8 cellular contexts compared by ENCODE assay signal in the genomic region with DNA sequence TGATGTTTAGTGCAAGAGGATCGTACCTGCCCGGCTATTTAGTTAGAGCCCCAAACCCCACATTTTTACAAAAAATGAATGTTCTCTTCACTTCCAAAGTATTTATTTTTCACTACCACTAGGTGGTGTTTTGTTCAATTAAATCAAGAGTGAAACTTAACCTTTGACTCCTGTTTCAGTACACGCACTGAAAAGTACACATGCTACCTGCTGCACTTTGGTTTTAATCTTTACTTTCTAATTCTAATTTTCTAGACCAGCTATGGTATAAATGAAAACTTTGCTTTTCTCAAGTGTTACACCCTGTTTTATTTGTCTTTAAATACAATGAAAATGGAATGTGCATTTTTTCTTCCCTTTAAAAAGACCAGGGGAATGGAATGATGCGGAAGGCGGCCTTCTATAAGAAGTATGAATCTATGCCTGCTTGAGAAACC. TPM values are rescaled to one million over a fixed set of nuclear protein-coding genes. Genes with fewer than 3 reads are reported as not detected.
DNase-seq lines count a peak whose midpoint lies in the region; ATAC-seq and TF ChIP-seq lines count a peak whose summit lies in the region.

No MANE protein-coding gene starts in this region.

- TF ChIP-seq CTCF in Caco-2 (IDR thresholded peaks at IDR 0.05; ENCODE audit: insufficient read depth in 1 of 2, low read depth in 1 of 2, low read length in 1 of 2, severe bottlenecking in 1 of 2, unreplicated experiment in 1 of 2) (peak; percentile 34 to 55), breast epithelium (IDR thresholded peaks at IDR 0.05) (peak; percentile 5 to 49 (median 37))

- POLR2A ChIA-PET in Caco-2 (lab: Charles Lee), result no interaction called here

- H3K27me3 Mint-ChIP-seq in Caco-2 (ENCODE audit: insufficient read depth, unreplicated experiment), result no peaks in the 10 kb centered on the region

- no peaks in the 10 kb centered on the region for H3K36me3 ChIP-seq in Caco-2 (ENCODE audit: control insufficient read depth, insufficient read depth, low read length)
- H3K36me3 ChIP-seq in breast epithelium, result no peaks in the 10 kb centered on the region

- no peaks in the 10 kb centered on the region for H3K9me3 Mint-ChIP-seq in Caco-2 (ENCODE audit: unreplicated experiment)

- no peaks in the 10 kb centered on the region for H3K9me3 ChIP-seq in Caco-2
- no peaks in the 10 kb centered on the region for H3K9me3 ChIP-seq in breast epithelium

- no peak overlapping the region for H3K27ac ChIP-seq in breast epithelium

- CTCF ChIA-PET in Caco-2 (lab: Charles Lee), result no interaction called here

- intact Hi-C loops in Caco-2 (cut with micrococcal nuclease; ENCODE audit: unreplicated experiment) (loop anchor here (1.0 to 10.0 kb wide), 2 partner anchors 151 to 1058 kb away; a partner anchor contains a TSS), breast epithelium (cut with DNase I; ENCODE audit: low total_unique reads) (no loop called here)

- no peaks in the 10 kb centered on the region for H3K36me3 Mint-ChIP-seq in Caco-2 (ENCODE audit: insufficient read depth, unreplicated experiment)

- no TSS peak for BruUV-seq in Caco-2 (replicated peaks; lab: Mats Ljungman, UMichigan)

- H3K4me3 ChIP-seq in Caco-2 (ENCODE audit: low read depth, low read length) (no peak overlapping the region), breast epithelium (no peak overlapping the region)

- no peak for DNase-seq in Caco-2
- DNase-seq in NCI-H748 (lab: John Stamatoyannopoulos, UW; ENCODE audit: unreplicated experiment), result peak; percentile 48
- DNase-seq in breast epithelium (ENCODE audit: low spot score in 2 of 2), result no peak
- peak; percentile 11 for DNase-seq in midbrain (lab: John Stamatoyannopoulos, UW)
- no peak for DNase-seq in activated CD4-positive, CD25-positive, alpha-beta regulatory T cell treated with anti-CD3 and anti-CD28 coated beads, Interleukin-2, amount 50 U/mL, for 72 hours

- H3K4me3 Mint-ChIP-seq in Caco-2 (ENCODE audit: unreplicated experiment), result no peak overlapping the region

- peak; percentile 60 for ATAC-seq in GM21447 (IDR thresholded peaks at IDR 0.05; ENCODE audit: unreplicated experiment)
- ATAC-seq in GM21825 (IDR thresholded peaks at IDR 0.05; ENCODE audit: unreplicated experiment), result no peak
- no peak for ATAC-seq in GM18505 (IDR thresholded peaks at IDR 0.05; ENCODE audit: unreplicated experiment)

- H3K27me3 ChIP-seq in Caco-2 (replicated peaks; ENCODE audit: control insufficient read depth, insufficient read depth, low read length) (no peaks in the 10 kb centered on the region), breast epithelium (no peaks in the 10 kb centered on the region)

- no peak overlapping the region for H3K27ac Mint-ChIP-seq in Caco-2 (ENCODE audit: unreplicated experiment)

- peaks cover 6% of the 10 kb centered on the region; the same call in 1 of the 2 replicates for H3K4me1 ChIP-seq in Caco-2
- no peaks in the 10 kb centered on the region for H3K4me1 ChIP-seq in breast epithelium

- no peak for TF ChIP-seq POLR2A in breast epithelium (IDR thresholded peaks at IDR 0.05)
- no peak for TF ChIP-seq POLR2A in GM18505 (IDR thresholded peaks at IDR 0.05; ENCODE audit: borderline replicate concordance, extremely low read depth, insufficient read depth, insufficient read length)

- H3K4me1 Mint-ChIP-seq in Caco-2 (ENCODE audit: low read depth, unreplicated experiment), result peaks cover 14% of the 10 kb centered on the region

RNA-seq across cellular contexts. Expression of a gene that starts 31.4 kb away (rescaled TPM):
- 0.41 and 1.2 TPM in 2 replicates for total RNA-seq in Caco-2 (2022)
- 10 to 100 TPM in 2 of 3 donors, 1 to 10 TPM in 1; 9.8 to 14.7 (median 13.4) TPM for total RNA-seq in breast epithelium

Comparison
In these comparisons a context has a peak if more than half of its experiments do, and no peak if none do; other contexts are left out.
1. DNase-seq: peak in NCI-H748 (single experiment) and midbrain (single experiment); none in Caco-2 (0 of 2), breast epithelium (0 of 2) and activated CD4-positive, CD25-positive, alpha-beta regulatory T cell treated with anti-CD3 and anti-CD28 coated beads, Interleukin-2, amount 50 U/mL, for 72 hours (single experiment).